Comparison of ENCODE assay signal across 27 cellular contexts in the genomic region with DNA sequence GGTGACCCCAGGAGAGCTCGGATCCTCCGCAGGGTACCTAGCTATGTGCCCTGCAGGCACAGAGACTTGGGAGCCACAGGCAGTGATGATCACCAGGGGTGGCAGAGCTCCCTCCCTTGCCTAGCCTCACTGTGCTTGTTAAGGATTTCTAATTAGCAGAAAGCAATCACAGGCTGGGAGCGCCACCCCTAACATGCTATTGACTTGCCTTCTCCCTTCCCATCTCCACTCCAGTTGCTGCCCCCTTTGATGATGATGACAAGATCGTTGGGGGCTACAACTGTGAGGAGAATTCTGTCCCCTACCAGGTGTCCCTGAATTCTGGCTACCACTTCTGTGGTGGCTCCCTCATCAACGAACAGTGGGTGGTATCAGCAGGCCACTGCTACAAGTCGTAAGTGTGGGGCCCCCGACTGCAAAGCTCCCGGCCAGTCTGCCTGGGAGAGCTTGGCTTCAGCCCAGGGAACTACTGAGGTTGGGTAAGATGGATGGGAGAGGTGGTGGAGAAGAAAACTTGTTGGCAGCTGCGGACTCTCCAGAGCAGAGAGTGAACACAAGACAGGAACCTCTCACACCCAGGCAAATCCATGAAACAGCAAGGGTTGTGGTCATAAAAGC. TPM values are rescaled to one million over a fixed set of nuclear protein-coding genes. Genes with fewer than 3 reads are reported as not detected.
"Had no signal": no experiment of that assay in that cellular context is flagged by ENCODE, and none has a peak within 500 bp of the region (broad histone marks: within the 10 kb centered on the region; RNA-seq: fewer than 3 reads in every experiment).

No MANE protein-coding gene starts in this region.

- H3K4me1 ChIP-seq: right atrium auricular region, sigmoid colon, transverse colon had no signal

- H3K36me3 Mint-ChIP-seq: naive thymus-derived CD4-positive, alpha-beta T cell; stimulated activated naive B cell treated with anti-CD40 and anti-IgM and Interleukin-4, amounts not matched to agents 10 μg/mL and 1 μg/mL and 100 μg/mL, for 72 hours had no signal

- H3K27ac ChIP-seq: dorsolateral prefrontal cortex, gastrocnemius medialis, neutrophil, right atrium auricular region, sigmoid colon, skin epidermis, testis, transverse colon had no signal

- H3K4me3 ChIP-seq: dorsolateral prefrontal cortex, gastrocnemius medialis, right atrium auricular region, sigmoid colon, skin epidermis, testis, transverse colon had no signal

- H3K36me3 ChIP-seq: gastrocnemius medialis, neutrophil, right atrium auricular region, sigmoid colon, transverse colon had no signal

- H3K9me3 Mint-ChIP-seq: naive thymus-derived CD4-positive, alpha-beta T cell; stimulated activated naive CD8-positive, alpha-beta T cell treated with anti-CD3 and anti-CD28 coated beads, Interleukin-15, amount 100 ng/mL, for 72 hours had no signal

- DNase-seq: cortex of kidney; dorsolateral prefrontal cortex; effector CD8-positive, alpha-beta T cell; gastrocnemius medialis; glutamatergic neuron; left colon; left ventricle myocardium superior; mesendoderm; naive thymus-derived CD4-positive, alpha-beta T cell; sigmoid colon; stimulated activated CD4-positive, alpha-beta T cell treated with anti-CD3 and anti-CD28 coated beads, Interleukin-2, amount 100 ng/mL, for 24 hours; stimulated activated CD4-positive, alpha-beta T cell treated with anti-CD3 and anti-CD28 coated beads, Interleukin-4, amount 100 ng/mL, for 4 hours; stimulated activated naive B cell treated with anti-CD40 and anti-IgM and Interleukin-4, amounts not matched to agents 10 μg/mL and 1 μg/mL and 100 μg/mL, for 72 hours; stimulated activated naive CD8-positive, alpha-beta T cell treated with anti-CD3 and anti-CD28 coated beads, Interleukin-15, amount 100 ng/mL, for 72 hours; testis; transverse colon had no signal

- H3K27me3 Mint-ChIP-seq: stimulated activated naive CD8-positive, alpha-beta T cell treated with anti-CD3 and anti-CD28 coated beads, Interleukin-15, amount 100 ng/mL, for 72 hours had no signal

- ATAC-seq: gastrocnemius medialis; left colon; left ventricle myocardium superior; naive thymus-derived CD4-positive, alpha-beta T cell; stimulated activated naive B cell treated with anti-CD40 and anti-IgM and Interleukin-4, amounts not matched to agents 10 μg/mL and 1 μg/mL and 100 μg/mL, for 72 hours; stimulated activated naive CD8-positive, alpha-beta T cell treated with anti-CD3 and anti-CD28 coated beads, Interleukin-15, amount 100 ng/mL, for 72 hours had no signal

- H3K27me3 ChIP-seq: gastrocnemius medialis, neutrophil, right atrium auricular region, sigmoid colon, testis, transverse colon had no signal

- H3K27ac Mint-ChIP-seq: naive thymus-derived CD4-positive, alpha-beta T cell; stimulated activated naive B cell treated with anti-CD40 and anti-IgM and Interleukin-4, amounts not matched to agents 10 μg/mL and 1 μg/mL and 100 μg/mL, for 72 hours; stimulated activated naive CD8-positive, alpha-beta T cell treated with anti-CD3 and anti-CD28 coated beads, Interleukin-15, amount 100 ng/mL, for 72 hours had no signal

- H3K9me3 ChIP-seq: gastrocnemius medialis, neutrophil, right atrium auricular region, sigmoid colon, testis, transverse colon had no signal

- H3K4me1 Mint-ChIP-seq: naive thymus-derived CD4-positive, alpha-beta T cell; stimulated activated naive CD8-positive, alpha-beta T cell treated with anti-CD3 and anti-CD28 coated beads, Interleukin-15, amount 100 ng/mL, for 72 hours had no signal

- H3K4me3 Mint-ChIP-seq: naive thymus-derived CD4-positive, alpha-beta T cell; stimulated activated naive B cell treated with anti-CD40 and anti-IgM and Interleukin-4, amounts not matched to agents 10 μg/mL and 1 μg/mL and 100 μg/mL, for 72 hours; stimulated activated naive CD8-positive, alpha-beta T cell treated with anti-CD3 and anti-CD28 coated beads, Interleukin-15, amount 100 ng/mL, for 72 hours had no signal

RNA-seq across cellular contexts. Expression of a gene that starts 1.2 kb away (rescaled TPM):
- total RNA-seq: dorsolateral prefrontal cortex; fibroblast of lung; gastrocnemius medialis; left ventricle myocardium superior; lung microvascular endothelial cell; naive thymus-derived CD4-positive, alpha-beta T cell; osteoblast; right atrium auricular region; sigmoid colon; subcutaneous adipose tissue; testis; transverse colon; ureter had no signal
- polyA plus RNA-seq: fibroblast of lung; keratinocyte; naive thymus-derived CD4-positive, alpha-beta T cell; neural cell had no signal

RNA-seq across cellular contexts. Expression of a gene that starts 20.3 kb away (rescaled TPM):
- total RNA-seq: dorsolateral prefrontal cortex; fibroblast of lung; gastrocnemius medialis; left ventricle myocardium superior; lung microvascular endothelial cell; mononuclear cell; naive thymus-derived CD4-positive, alpha-beta T cell; osteoblast; sigmoid colon; subcutaneous adipose tissue; testis; transverse colon; ureter had no signal
- polyA plus RNA-seq: fibroblast of lung; keratinocyte; naive thymus-derived CD4-positive, alpha-beta T cell; neural cell had no signal
